ENCODE assay signal across 1 cellular context in genomic region chr10:17023386-17024298, GRCh38.
A peak's percentile ranks its signal among the peaks of the same experiment; 100 is the strongest.
TF ChIP-seq lines count a peak whose summit lies in the region.

No MANE protein-coding gene starts in this region.

TF ChIP-seq in K562, 482 proteins besides CTCF, POLR2A, EP300 and RAD21 (continued from another document):
- TF ChIP-seq ZNF592 (IDR thresholded peaks at IDR 0.05) (peak; percentile 55), MEF2A (IDR thresholded peaks at IDR 0.05; ENCODE audit: control insufficient read depth, low read depth, low read length) (no peak), ZNF217 (CRISPR knock-in tag; IDR thresholded peaks at IDR 0.05) (no peak), ILK (tag; IDR thresholded peaks at IDR 0.05; ENCODE audit: borderline replicate concordance, low read depth) (no peak), ZBTB33 (CRISPR knock-in tag; IDR thresholded peaks at IDR 0.05) (no peak), CUX1 (CRISPR knock-in tag; IDR thresholded peaks at IDR 0.05) (no peak), TEAD4 (IDR thresholded peaks at IDR 0.05; ENCODE audit: low read length) (peak; percentile 82), TEAD4 (CRISPR knock-in tag; IDR thresholded peaks at IDR 0.05; ENCODE audit: borderline replicate concordance) (no peak), ARHGAP35 (IDR thresholded peaks at IDR 0.05; ENCODE audit: partially characterized antibody) (no peak), KDM1A (IDR thresholded peaks at IDR 0.05) (peak; percentile 88 to 89), RNF219 (CRISPR knock-in tag; IDR thresholded peaks at IDR 0.05) (no peak), IFI16 (CRISPR knock-in tag; IDR thresholded peaks at IDR 0.05) (no peak), ZNF174 (CRISPR knock-in tag; IDR thresholded peaks at IDR 0.05) (no peak), KLF10 (CRISPR knock-in tag; IDR thresholded peaks at IDR 0.05) (no peak), POU5F1 (IDR thresholded peaks at IDR 0.05; ENCODE audit: borderline replicate concordance, low read depth, low read length, partially characterized antibody) (no peak), KAT8 (IDR thresholded peaks at IDR 0.05; ENCODE audit: low read depth) (no peak), HDAC1 (IDR thresholded peaks at IDR 0.05) (peak in 1 of 2 experiments; percentile 47; a peak in 1 of 4 replicates), TCF3 (CRISPR knock-in tag; IDR thresholded peaks at IDR 0.05) (peak; percentile 42; the same call in 1 of the 2 replicates), ATF7 (IDR thresholded peaks at IDR 0.05) (peak; percentile 81), ELK1 (CRISPR knock-in tag; IDR thresholded peaks at IDR 0.05) (no peak), HMBOX1 (IDR thresholded peaks at IDR 0.05) (peak; percentile 86), PTBP1 (IDR thresholded peaks at IDR 0.05; ENCODE audit: low read depth, low read length) (no peak), PTRF (tag; IDR thresholded peaks at IDR 0.05) (no peak), ZFP91 (CRISPR knock-in tag; IDR thresholded peaks at IDR 0.05) (no peak), ZNF780A (CRISPR knock-in tag; IDR thresholded peaks at IDR 0.05) (no peak), CEBPG (CRISPR knock-in tag; IDR thresholded peaks at IDR 0.05) (no peak), CEBPG (tag; conservative IDR thresholded peaks at IDR 0.05 in 1 of 2, IDR thresholded peaks at IDR 0.05 in 1 of 2) (no peak), ZNF224 (CRISPR knock-in tag; IDR thresholded peaks at IDR 0.05) (no peak), EWSR1 (IDR thresholded peaks at IDR 0.05; ENCODE audit: borderline replicate concordance, low read depth, partially characterized antibody) (no peak), RBFOX2 (IDR thresholded peaks at IDR 0.05; ENCODE audit: low read depth, low read length) (no peak; the same call in 1 of the 2 replicates)
TF ChIP-seq in K562: peak in this region for 53.
